Comparison of ENCODE assay signal across 2 cellular contexts in the genomic region with DNA sequence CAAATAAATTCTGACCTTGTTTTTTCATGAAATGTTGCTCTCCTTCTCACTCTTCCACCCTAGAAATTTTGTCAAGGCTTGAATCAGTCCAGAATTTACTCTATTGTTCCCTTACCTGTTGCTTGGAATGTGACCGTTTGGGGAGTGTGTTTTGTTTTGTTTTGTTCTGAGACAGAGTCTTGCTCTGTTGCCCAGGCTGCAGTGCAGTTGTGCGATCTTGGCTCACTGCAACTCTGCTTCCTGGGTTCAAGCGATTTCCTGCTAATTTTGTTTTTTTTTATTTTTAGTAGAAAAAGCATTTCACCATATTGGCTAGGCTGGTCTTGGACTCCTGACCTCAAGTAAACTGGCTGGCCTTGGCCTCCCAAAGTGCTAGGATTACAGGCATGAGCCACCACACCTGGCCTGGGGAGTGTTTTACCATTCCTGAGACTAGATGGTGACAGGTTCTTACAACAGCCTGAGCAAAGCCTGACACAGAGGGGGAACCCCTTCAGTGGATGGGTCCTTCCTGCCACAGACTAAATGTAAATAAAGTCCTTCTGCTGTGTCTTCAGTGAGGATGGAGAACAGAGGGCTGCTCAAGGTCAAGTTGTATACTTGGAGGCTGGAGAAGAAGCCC.
TF ChIP-seq lines count a peak whose summit lies in the region.

No MANE protein-coding gene starts in this region.

TF ChIP-seq in GM12891, 5 proteins besides CTCF, POLR2A, EP300 and RAD21 (continued from another document):
- TF ChIP-seq PAX5 (IDR thresholded peaks at IDR 0.05; ENCODE audit: insufficient read depth, low read length, severe bottlenecking) (no peak), SPI1 (IDR thresholded peaks at IDR 0.05; ENCODE audit: low read depth, low read length) (no peak), POLR2AphosphoS5 (IDR thresholded peaks at IDR 0.05; ENCODE audit: low read depth, low read length) (no peak), POU2F2 (IDR thresholded peaks at IDR 0.05; ENCODE audit: low read depth, low read length) (no peak)

TF ChIP-seq in GM12878, 131 proteins besides CTCF, POLR2A, EP300 and RAD21:
- TF ChIP-seq SIN3A (IDR thresholded peaks at IDR 0.05; ENCODE audit: low read depth, low read length) (no peak), MTA3 (IDR thresholded peaks at IDR 0.05; ENCODE audit: borderline replicate concordance, low read length) (no peak), SP1 (IDR thresholded peaks at IDR 0.05; ENCODE audit: low read depth, low read length) (no peak), EED (IDR thresholded peaks at IDR 0.05; ENCODE audit: low read depth) (no peak), NFXL1 (IDR thresholded peaks at IDR 0.05; ENCODE audit: borderline replicate concordance) (no peak), IRF4 (IDR thresholded peaks at IDR 0.05; ENCODE audit: low read depth, low read length) (no peak), KDM1A (IDR thresholded peaks at IDR 0.05; ENCODE audit: borderline replicate concordance) (no peak), RCOR1 (conservative IDR thresholded peaks at IDR 0.05; ENCODE audit: low read depth, low read length) (no peak), ZNF622 (IDR thresholded peaks at IDR 0.05) (no peak), NFIC (IDR thresholded peaks at IDR 0.05; ENCODE audit: low read depth, low read length) (no peak), RELB (IDR thresholded peaks at IDR 0.05; ENCODE audit: low read depth) (no peak)
- TF ChIP-seq, protein P1, sequence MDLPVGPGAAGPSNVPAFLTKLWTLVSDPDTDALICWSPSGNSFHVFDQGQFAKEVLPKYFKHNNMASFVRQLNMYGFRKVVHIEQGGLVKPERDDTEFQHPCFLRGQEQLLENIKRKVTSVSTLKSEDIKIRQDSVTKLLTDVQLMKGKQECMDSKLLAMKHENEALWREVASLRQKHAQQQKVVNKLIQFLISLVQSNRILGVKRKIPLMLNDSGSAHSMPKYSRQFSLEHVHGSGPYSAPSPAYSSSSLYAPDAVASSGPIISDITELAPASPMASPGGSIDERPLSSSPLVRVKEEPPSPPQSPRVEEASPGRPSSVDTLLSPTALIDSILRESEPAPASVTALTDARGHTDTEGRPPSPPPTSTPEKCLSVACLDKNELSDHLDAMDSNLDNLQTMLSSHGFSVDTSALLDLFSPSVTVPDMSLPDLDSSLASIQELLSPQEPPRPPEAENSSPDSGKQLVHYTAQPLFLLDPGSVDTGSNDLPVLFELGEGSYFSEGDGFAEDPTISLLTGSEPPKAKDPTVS (IDR thresholded peaks at IDR 0.05; ENCODE audit: low read depth, low read length): no peak
- TF ChIP-seq, protein P2, sequence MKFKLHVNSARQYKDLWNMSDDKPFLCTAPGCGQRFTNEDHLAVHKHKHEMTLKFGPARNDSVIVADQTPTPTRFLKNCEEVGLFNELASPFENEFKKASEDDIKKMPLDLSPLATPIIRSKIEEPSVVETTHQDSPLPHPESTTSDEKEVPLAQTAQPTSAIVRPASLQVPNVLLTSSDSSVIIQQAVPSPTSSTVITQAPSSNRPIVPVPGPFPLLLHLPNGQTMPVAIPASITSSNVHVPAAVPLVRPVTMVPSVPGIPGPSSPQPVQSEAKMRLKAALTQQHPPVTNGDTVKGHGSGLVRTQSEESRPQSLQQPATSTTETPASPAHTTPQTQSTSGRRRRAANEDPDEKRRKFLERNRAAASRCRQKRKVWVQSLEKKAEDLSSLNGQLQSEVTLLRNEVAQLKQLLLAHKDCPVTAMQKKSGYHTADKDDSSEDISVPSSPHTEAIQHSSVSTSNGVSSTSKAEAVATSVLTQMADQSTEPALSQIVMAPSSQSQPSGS (IDR thresholded peaks at IDR 0.05; ENCODE audit: low read length): no peak
